ENCODE assay signal across 8 cellular contexts in genomic region chr15:82139823-82140268, GRCh38.
DNase-seq lines count a peak whose midpoint lies in the region; ATAC-seq and TF ChIP-seq lines count a peak whose summit lies in the region.

No MANE protein-coding gene starts in this region.

- H3K9me3 ChIP-seq in naive thymus-derived CD4-positive, alpha-beta T cell (ENCODE audit: control insufficient read depth in 2 of 3, low read length in 3 of 3): no peaks in the 10 kb centered on the region

- no peak overlapping the region for H3K27ac ChIP-seq in naive thymus-derived CD4-positive, alpha-beta T cell (ENCODE audit: low read depth, low read length)

- DNase-seq in AG09309 (ENCODE audit: low read depth) (no peak), GM19240 (ENCODE audit: insufficient read length, low spot score) (peak; percentile 23), NOMO-1 treated with DMSO at 0.1 percent for 48 hours (lab: John Stamatoyannopoulos, UW; ENCODE audit: unreplicated experiment) (peak; percentile 22), dermis blood vessel endothelial cell (peak; percentile 72), COLO668 (lab: John Stamatoyannopoulos, UW; ENCODE audit: unreplicated experiment) (no peak)
- DNase-seq in naive thymus-derived CD4-positive, alpha-beta T cell: peak in 5 of 9 donors; percentile 16 to 45 (median 23)
- DNase-seq in stimulated activated CD4-positive, alpha-beta T cell treated with anti-CD3 and anti-CD28 coated beads, Interleukin-1b, Interleukin-23, amount 100 ng/mL, for 48 hours: no peak
- no peak for DNase-seq in activated CD4-positive, alpha-beta memory T cell treated with anti-CD3 and anti-CD28 coated beads for 36 hours

- POLR2A ChIA-PET in naive thymus-derived CD4-positive, alpha-beta T cell (lab: Charles Lee): no interaction called here
- POLR2A ChIA-PET in activated CD4-positive, alpha-beta memory T cell treated with anti-CD3 and anti-CD28 coated beads for 36 hours (lab: Charles Lee): no interaction called here

- H3K27me3 Mint-ChIP-seq in naive thymus-derived CD4-positive, alpha-beta T cell: no peaks in the 10 kb centered on the region
- no peaks in the 10 kb centered on the region for H3K27me3 Mint-ChIP-seq in activated CD4-positive, alpha-beta memory T cell treated with anti-CD3 and anti-CD28 coated beads for 36 hours

- peaks cover 0 to 14% (median 6%) of the 10 kb centered on the region in 7 donors for H3K4me1 Mint-ChIP-seq in naive thymus-derived CD4-positive, alpha-beta T cell
- H3K4me1 Mint-ChIP-seq in activated CD4-positive, alpha-beta memory T cell treated with anti-CD3 and anti-CD28 coated beads for 36 hours (ENCODE audit: low read depth): no peaks in the 10 kb centered on the region

- H3K4me3 Mint-ChIP-seq in naive thymus-derived CD4-positive, alpha-beta T cell: peak overlapping the region in 1 of 10 donors; percentile 10
- H3K4me3 Mint-ChIP-seq in activated CD4-positive, alpha-beta memory T cell treated with anti-CD3 and anti-CD28 coated beads for 36 hours: no peak overlapping the region

- no peak overlapping the region for H3K4me3 ChIP-seq in AG09309 (ENCODE audit: control insufficient read depth, low read depth, low read length)
- no peak overlapping the region for H3K4me3 ChIP-seq in naive thymus-derived CD4-positive, alpha-beta T cell (ENCODE audit: low read length)

- intact Hi-C loops in naive thymus-derived CD4-positive, alpha-beta T cell (cut with micrococcal nuclease): loop anchor here in 1 of 2 donors (1.0 to 2.0 kb wide), 2 partner anchors 660 to 729 kb away; no protein-coding TSS in a partner anchor
- intact Hi-C loops in activated CD4-positive, alpha-beta memory T cell treated with anti-CD3 and anti-CD28 coated beads for 36 hours (cut with micrococcal nuclease): no loop called here

- H3K27me3 ChIP-seq in naive thymus-derived CD4-positive, alpha-beta T cell (ENCODE audit: control insufficient read depth in 2 of 2, insufficient read depth in 2 of 2, low read length in 2 of 2): no peaks in the 10 kb centered on the region

- peak; percentile 67 for TF ChIP-seq CTCF in AG09309 (IDR thresholded peaks at IDR 0.05; ENCODE audit: control insufficient read depth, insufficient read depth, low read depth, low read length, missing control alignments)

- ATAC-seq in naive thymus-derived CD4-positive, alpha-beta T cell: no peak

- H3K27ac Mint-ChIP-seq in naive thymus-derived CD4-positive, alpha-beta T cell: peak overlapping the region in 2 of 9 donors; percentile 18 to 19
- no peak overlapping the region for H3K27ac Mint-ChIP-seq in activated CD4-positive, alpha-beta memory T cell treated with anti-CD3 and anti-CD28 coated beads for 36 hours

- CTCF ChIA-PET in naive thymus-derived CD4-positive, alpha-beta T cell (lab: Charles Lee): interaction anchor here (0.6 to 0.9 kb wide), 2 partner anchors 18 to 660 kb away, joined by 3 to 5 read pairs; no protein-coding TSS in a partner anchor
- CTCF ChIA-PET in activated CD4-positive, alpha-beta memory T cell treated with anti-CD3 and anti-CD28 coated beads for 36 hours (lab: Charles Lee): interaction anchor here (0.8 to 2.3 kb wide), 8 partner anchors 9 to 659 kb away, joined by 3 to 12 read pairs (median 4); no protein-coding TSS in a partner anchor

- peaks cover 0 to 2% (median 0%) of the 10 kb centered on the region in 11 donors for H3K9me3 Mint-ChIP-seq in naive thymus-derived CD4-positive, alpha-beta T cell
- H3K9me3 Mint-ChIP-seq in activated CD4-positive, alpha-beta memory T cell treated with anti-CD3 and anti-CD28 coated beads for 36 hours: no peaks in the 10 kb centered on the region

- H3K36me3 ChIP-seq in naive thymus-derived CD4-positive, alpha-beta T cell (ENCODE audit: control insufficient read depth in 2 of 3, insufficient read depth in 3 of 3, low read length in 3 of 3): peaks cover 0 to 28% (median 3%) of the 10 kb centered on the region in 3 experiments

- H3K4me1 ChIP-seq in naive thymus-derived CD4-positive, alpha-beta T cell (ENCODE audit: control insufficient read depth in 2 of 2, insufficient read depth in 2 of 2, low read length in 2 of 2): no peaks in the 10 kb centered on the region

- H3K36me3 Mint-ChIP-seq in naive thymus-derived CD4-positive, alpha-beta T cell: peaks cover 4 to 28% (median 18%) of the 10 kb centered on the region in 5 donors
- H3K36me3 Mint-ChIP-seq in activated CD4-positive, alpha-beta memory T cell treated with anti-CD3 and anti-CD28 coated beads for 36 hours: peaks cover 24% of the 10 kb centered on the region

Comparison
In these comparisons a context has a peak if more than half of its experiments do, and no peak if none do; other contexts are left out.
1. DNase-seq: peak in GM19240 (single experiment), NOMO-1 treated with DMSO at 0.1 percent for 48 hours (single experiment), dermis blood vessel endothelial cell (single experiment) and naive thymus-derived CD4-positive, alpha-beta T cell (5 of 9); none in AG09309 (single experiment), stimulated activated CD4-positive, alpha-beta T cell treated with anti-CD3 and anti-CD28 coated beads, Interleukin-1b, Interleukin-23, amount 100 ng/mL, for 48 hours (single experiment), COLO668 (single experiment) and activated CD4-positive, alpha-beta memory T cell treated with anti-CD3 and anti-CD28 coated beads for 36 hours (single experiment).